ENCODE assay signal across 8 cellular contexts in the genomic region with DNA sequence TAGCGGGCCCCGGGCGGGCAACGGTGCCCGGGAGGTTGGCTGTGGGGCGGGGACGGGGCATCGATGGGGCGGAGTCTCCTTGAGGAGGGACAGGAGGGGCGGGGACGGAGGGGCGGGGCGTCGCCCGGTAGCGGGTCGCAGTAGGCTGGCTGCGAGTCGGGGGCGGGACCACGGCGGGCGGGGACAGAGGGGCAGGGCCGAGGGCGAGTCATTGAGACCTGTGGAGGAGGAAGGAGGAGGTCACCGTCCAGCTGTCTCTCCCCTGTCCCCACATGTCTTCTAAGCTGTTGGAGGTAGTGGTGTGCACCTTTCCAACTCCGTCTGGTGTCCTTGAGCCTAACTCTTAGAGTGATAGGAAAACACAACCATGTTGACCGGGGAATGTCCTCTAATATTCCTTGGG. TPM values are rescaled to one million over a fixed set of nuclear protein-coding genes. Genes with fewer than 3 reads are reported as not detected.
DNase-seq lines count a peak whose midpoint lies in the region; ATAC-seq, FAIRE-seq and TF ChIP-seq lines count a peak whose summit lies in the region.

A gene (minus strand): TSS at position 54 of the 403 bp plus-strand sequence. CDS start 284 bp downstream, outside the sequence.

- no peaks in the 10 kb centered on the region for H3K9me3 ChIP-seq in astrocyte (ENCODE audit: insufficient read depth, low read depth, low read length)
- H3K9me3 ChIP-seq in right cardiac atrium (ENCODE audit: control insufficient read depth, low read length) = no peaks in the 10 kb centered on the region

- H3K4me1 ChIP-seq in astrocyte (ENCODE audit: insufficient read depth, low read length) (peaks cover 15% of the 10 kb centered on the region), right cardiac atrium (ENCODE audit: control insufficient read depth, insufficient read depth, low read length) (no peaks in the 10 kb centered on the region)

- H2AFZ ChIP-seq in astrocyte (ENCODE audit: low read depth, low read length) = peak within 1 kb of the TSS; percentile 95

- H3K4me3 ChIP-seq in astrocyte (ENCODE audit: insufficient read depth, low read depth, low read length) (peak within 1 kb of the TSS; percentile 90), right cardiac atrium (ENCODE audit: low read length) (peak within 1 kb of the TSS; percentile 90)

- TF ChIP-seq CTCF in astrocyte (IDR thresholded peaks at IDR 0.05; ENCODE audit: insufficient read depth, low read depth, low read length) = no peak

- peaks cover 2% of the 10 kb centered on the region for H3K4me1 Mint-ChIP-seq in astrocyte (ENCODE audit: low read depth, unreplicated experiment)

- under 1% methylated on average over 28 of the region's 28 CpGs for WGBS in right cardiac atrium

- peak; percentile 91 for DNase-seq in NCI-H2029 (lab: John Stamatoyannopoulos, UW)
- peak; percentile 93 for DNase-seq in T-helper 22 cell (ENCODE audit: low read depth)
- peak; percentile 79 for DNase-seq in astrocyte (ENCODE audit: low read depth)
- peak; percentile 99 to 100 (median 99) for DNase-seq in right cardiac atrium
- peak; percentile 97 for DNase-seq in putamen (ENCODE audit: low spot score)
- peak; percentile 98 for DNase-seq in urothelium cell line (ENCODE audit: low spot score)

- H3K27ac Mint-ChIP-seq in astrocyte (ENCODE audit: unreplicated experiment) = peak within 1 kb of the TSS; percentile 75

- H3K36me3 Mint-ChIP-seq in astrocyte (ENCODE audit: low read depth, unreplicated experiment) = peaks cover 7% of the 10 kb centered on the region

- H3K4me3 Mint-ChIP-seq in astrocyte (ENCODE audit: unreplicated experiment) = peak within 1 kb of the TSS; percentile 95

- peaks cover 3% of the 10 kb centered on the region for H3K27me3 Mint-ChIP-seq in astrocyte (ENCODE audit: low read depth, unreplicated experiment)

- peaks cover 3% of the 10 kb centered on the region for H3K36me3 ChIP-seq in astrocyte (ENCODE audit: insufficient read depth, low read length)

- peak within 1 kb of the TSS; percentile 89 for H3K9ac ChIP-seq in astrocyte (ENCODE audit: low read length)

- H3K9me3 Mint-ChIP-seq in astrocyte (ENCODE audit: unreplicated experiment) = no peaks in the 10 kb centered on the region

- H3K27me3 ChIP-seq in astrocyte (ENCODE audit: insufficient read depth, low read length) (no peaks in the 10 kb centered on the region), right cardiac atrium (ENCODE audit: control insufficient read depth, insufficient read depth) (no peaks in the 10 kb centered on the region)

- peaks cover 40% of the 10 kb centered on the region for H4K20me1 ChIP-seq in astrocyte (ENCODE audit: insufficient read depth, low read length)

- peak; percentile 92 for TF ChIP-seq POLR2A in GM18505 (IDR thresholded peaks at IDR 0.05; ENCODE audit: borderline replicate concordance, extremely low read depth, insufficient read depth, insufficient read length)

- intact Hi-C loops in right cardiac atrium (cut with DNase I) = no loop called here

- ATAC-seq in GM18505 (IDR thresholded peaks at IDR 0.05; ENCODE audit: unreplicated experiment) (peak; percentile 65), HG02943 (IDR thresholded peaks at IDR 0.05; ENCODE audit: low read depth, unreplicated experiment) (peak; percentile 81), right cardiac atrium (peak; percentile 92 to 94)

- FAIRE-seq in astrocyte (lab: Jason Lieb, UNC) (no peak), urothelium cell line (lab: Jason Lieb, UNC) (no peak)

- H3K27ac ChIP-seq in astrocyte (ENCODE audit: low read depth, low read length) (peak within 1 kb of the TSS; percentile 92), right cardiac atrium (ENCODE audit: low read length) (peak within 1 kb of the TSS; percentile 88)

- H3K79me2 ChIP-seq in astrocyte (ENCODE audit: insufficient read depth, low read length) = peaks cover 50% of the 10 kb centered on the region

- peak within 1 kb of the TSS; percentile 100 for H3K4me2 ChIP-seq in astrocyte (ENCODE audit: low read length)

RNA-seq across cellular contexts. Expression of the gene that starts here (rescaled TPM):
- total RNA-seq in astrocyte (21.2 and 25.3 TPM in 2 replicates), right cardiac atrium (10 to 100 TPM; 47.0 to 69.9 (median 56.8) TPM)
- 63.3 TPM for polyA plus RNA-seq in right cardiac atrium

Comparison
In these comparisons a context has a peak if more than half of its experiments do, and no peak if none do; other contexts are left out.
1. Peak in every context shown above with its lines: DNase-seq, ATAC-seq, H3K4me3 ChIP-seq and H3K27ac ChIP-seq.